In the genomic region with DNA sequence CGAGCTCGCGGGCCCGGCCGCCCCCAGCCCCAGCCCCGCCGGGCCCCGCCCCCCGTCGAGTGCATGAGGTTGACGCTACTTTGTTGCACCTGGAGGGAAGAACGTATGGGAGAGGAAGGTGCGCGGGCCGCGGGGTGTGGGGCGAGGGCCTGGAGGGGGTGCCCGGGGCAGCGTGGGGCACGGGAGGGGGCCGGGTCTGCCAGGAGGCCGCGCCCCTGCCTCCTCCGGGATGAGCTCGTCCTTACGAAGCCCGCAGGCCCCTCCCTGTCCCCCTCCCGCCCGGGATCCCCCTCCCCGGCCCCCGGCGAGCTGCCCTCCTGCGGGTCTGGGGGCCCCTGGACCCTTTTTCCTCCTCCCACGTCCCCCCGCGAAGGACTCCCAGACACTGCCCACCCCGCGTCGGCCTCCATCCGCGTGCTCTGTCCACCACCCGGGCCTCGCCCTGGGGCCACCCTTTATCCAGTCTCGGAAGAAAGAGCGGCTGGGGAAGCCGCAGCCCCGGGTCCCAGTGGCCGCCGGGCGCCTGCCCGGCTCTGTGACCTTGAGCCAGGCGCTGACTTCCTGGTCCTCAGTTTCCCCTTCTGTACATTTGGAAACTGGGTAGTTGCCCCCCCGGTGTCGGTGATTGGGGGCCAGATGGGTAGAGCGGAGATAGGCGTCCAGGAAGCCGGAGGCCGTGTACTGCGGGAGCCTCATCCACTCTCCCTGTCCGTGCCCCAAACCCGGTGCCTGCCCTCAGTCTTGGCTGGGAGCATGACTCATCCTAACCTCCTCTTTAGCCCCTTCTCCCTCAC, we compare ENCODE assay signal across 8 cellular contexts. TPM values are rescaled to one million over a fixed set of nuclear protein-coding genes. Genes with fewer than 3 reads are reported as not detected.
A peak's percentile ranks its signal among the peaks of the same experiment; 100 is the strongest.
DNase-seq lines count a peak whose midpoint lies in the region; ATAC-seq lines count a peak whose summit lies in the region.

No MANE protein-coding gene starts in this region.

- no peaks in the 10 kb centered on the region for H3K4me1 Mint-ChIP-seq in activated T-helper 17 cell treated with anti-CD3 and anti-CD28 coated beads, Interleukin-2, amount 50 U/mL, for 72 hours

- peak overlapping the region; percentile 85 for H3K27ac Mint-ChIP-seq in activated T-helper 17 cell treated with anti-CD3 and anti-CD28 coated beads, Interleukin-2, amount 50 U/mL, for 72 hours

- peak; percentile 46 for ATAC-seq in HG02885 (IDR thresholded peaks at IDR 0.05; ENCODE audit: poor library complexity, unreplicated experiment)
- peak; percentile 70 for ATAC-seq in activated T-helper 17 cell treated with anti-CD3 and anti-CD28 coated beads, Interleukin-2, amount 50 U/mL, for 72 hours (replicated peaks)
- ATAC-seq in Right ventricle myocardium superior (ENCODE audit: poor library complexity), result peak; percentile 24

- intact Hi-C loops in Right ventricle myocardium superior (cut with DNase I) (no loop called here), posterior vena cava (cut with DNase I) (loop anchor here (1.0 to 10.0 kb wide), 2 partner anchors 10 to 91 kb away; a partner anchor contains a TSS)

- H3K27me3 Mint-ChIP-seq in activated T-helper 17 cell treated with anti-CD3 and anti-CD28 coated beads, Interleukin-2, amount 50 U/mL, for 72 hours, result no peaks in the 10 kb centered on the region

- H3K9me3 Mint-ChIP-seq in activated T-helper 17 cell treated with anti-CD3 and anti-CD28 coated beads, Interleukin-2, amount 50 U/mL, for 72 hours, result no peaks in the 10 kb centered on the region

- peak; percentile 25 to 30 for DNase-seq in activated CD4-positive, alpha-beta T cell treated with anti-CD3 and anti-CD28 coated beads for 4 hours
- no peak for DNase-seq in activated CD4-positive, alpha-beta T cell treated with anti-CD3 and anti-CD28 coated beads for 1 hour
- DNase-seq in NCI-H2171 treated with DMSO at 0.1 percent for 48 hours (lab: John Stamatoyannopoulos, UW), result peak; percentile 51
- DNase-seq in Right ventricle myocardium superior, result peak; percentile 67
- DNase-seq in posterior vena cava (ENCODE audit: low spot score), result peak; percentile 84
- DNase-seq in cerebellum (ENCODE audit: low spot score), result no peak

- H3K4me3 Mint-ChIP-seq in activated T-helper 17 cell treated with anti-CD3 and anti-CD28 coated beads, Interleukin-2, amount 50 U/mL, for 72 hours, result peak overlapping the region; percentile 83

- H3K36me3 Mint-ChIP-seq in activated T-helper 17 cell treated with anti-CD3 and anti-CD28 coated beads, Interleukin-2, amount 50 U/mL, for 72 hours (ENCODE audit: low read depth), result no peaks in the 10 kb centered on the region

RNA-seq across cellular contexts. Expression of a gene that starts 0.5 kb away (rescaled TPM):
- total RNA-seq in activated T-helper 17 cell treated with anti-CD3 and anti-CD28 coated beads, Interleukin-2, amount 50 U/mL, for 72 hours, result 10 to 100 TPM; 12.7 to 20.2 TPM
- 8.6 TPM for total RNA-seq in Right ventricle myocardium superior
- 10 to 100 TPM; 19.4 to 22.3 TPM for total RNA-seq in posterior vena cava
- total RNA-seq in cerebellum, result 15.2 TPM

RNA-seq across cellular contexts. Expression of a gene that starts 56.2 kb away (rescaled TPM):
- not detected for total RNA-seq in activated T-helper 17 cell treated with anti-CD3 and anti-CD28 coated beads, Interleukin-2, amount 50 U/mL, for 72 hours
- total RNA-seq in Right ventricle myocardium superior (33.2 TPM), posterior vena cava (100 to 1,000 TPM; 354 to 999 TPM), cerebellum (27.0 TPM)

Comparison
In these comparisons a context has a peak if more than half of its experiments do, and no peak if none do; other contexts are left out.
1. DNase-seq: peak in activated CD4-positive, alpha-beta T cell treated with anti-CD3 and anti-CD28 coated beads for 4 hours (2 of 2), NCI-H2171 treated with DMSO at 0.1 percent for 48 hours (single experiment), Right ventricle myocardium superior (single experiment) and posterior vena cava (single experiment); none in activated CD4-positive, alpha-beta T cell treated with anti-CD3 and anti-CD28 coated beads for 1 hour (single experiment) and cerebellum (single experiment).
2. RNA of a gene that starts 56.2 kb away (total RNA-seq): 354 to 999 TPM in posterior vena cava, 33.2 TPM in Right ventricle myocardium superior (single experiment) and 27.0 TPM in cerebellum (single experiment); not detected in activated T-helper 17 cell treated with anti-CD3 and anti-CD28 coated beads, Interleukin-2, amount 50 U/mL, for 72 hours; every median in the first group is over 10 times any median in the second.
3. Peak in every context shown above with its lines, with median percentiles within 50 percentile points of each other: ATAC-seq.